21 cellular contexts compared by ENCODE assay signal in the genomic region with DNA sequence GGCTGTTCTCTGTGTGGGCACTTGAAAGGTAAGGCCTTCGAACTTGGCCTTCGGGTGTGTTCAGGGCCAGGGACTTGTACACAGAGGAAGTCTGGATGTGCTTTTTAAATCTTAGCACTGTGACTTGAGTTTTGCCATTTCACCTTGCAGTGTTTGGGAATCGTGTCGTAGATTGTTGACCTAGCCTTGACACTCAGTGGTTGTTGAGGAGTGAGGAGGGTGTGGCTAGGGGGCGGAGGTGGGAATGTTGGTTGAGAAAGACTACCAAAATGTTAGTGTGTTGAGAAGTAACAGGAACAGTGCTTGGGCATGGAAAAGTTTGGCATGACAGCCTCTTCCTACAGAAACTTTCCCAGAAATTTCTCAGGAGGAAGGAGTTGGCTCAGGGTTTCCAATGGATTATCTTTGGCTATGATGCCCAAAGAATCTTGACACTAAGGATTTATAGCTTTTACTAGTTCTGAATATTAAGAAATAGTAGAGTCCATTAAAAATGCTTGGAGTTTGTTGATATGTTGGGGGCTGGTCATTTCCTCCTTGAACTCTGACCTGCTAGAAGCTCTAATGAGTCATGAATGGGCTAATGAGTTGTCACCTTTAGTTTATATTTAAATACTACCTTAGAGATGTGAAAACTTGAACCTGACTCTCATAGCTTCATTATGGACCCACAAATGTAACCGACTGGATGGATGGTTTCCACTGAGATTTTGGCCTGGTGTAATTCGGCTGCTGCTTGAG. TPM values are rescaled to one million over a fixed set of nuclear protein-coding genes. Genes with fewer than 3 reads are reported as not detected.
"Had no signal": no experiment of that assay in that cellular context is flagged by ENCODE, and none has a peak within 500 bp of the region (broad histone marks: within the 10 kb centered on the region; RNA-seq: fewer than 3 reads in every experiment).

No MANE protein-coding gene starts in this region.

- H3K27me3 Mint-ChIP-seq: activated CD4-positive, alpha-beta memory T cell treated with anti-CD3 and anti-CD28 coated beads for 36 hours; activated CD4-positive, alpha-beta T cell treated with anti-CD3 and anti-CD28 coated beads for 36 hours; central memory CD8-positive, alpha-beta T cell; naive thymus-derived CD8-positive, alpha-beta T cell; stimulated activated memory B cell treated with anti-CD40 and anti-IgM and Interleukin-4, amounts not matched to agents 10 μg/mL and 1 μg/mL and 100 μg/mL, for 72 hours had no signal

- H3K4me3 ChIP-seq: coronary artery, sigmoid colon, spleen, thoracic aorta had no signal

- H3K36me3 ChIP-seq: sigmoid colon, spleen, thoracic aorta had no signal

- H3K9me3 ChIP-seq: sigmoid colon, spleen, thoracic aorta had no signal

- H3K27ac Mint-ChIP-seq: activated CD4-positive, alpha-beta memory T cell treated with anti-CD3 and anti-CD28 coated beads for 36 hours; activated CD4-positive, alpha-beta T cell treated with anti-CD3 and anti-CD28 coated beads for 36 hours; activated T-helper 2 cell treated with anti-CD3 and anti-CD28 coated beads, Interferon-gamma antibody, Interleukin-2, Interleukin-4, amounts not matched to agents 10 μg/mL and 5 μg/mL and 100 μg/mL, durations not matched to agents 14 hours and 24 hours and 36 hours; naive thymus-derived CD8-positive, alpha-beta T cell; stimulated activated memory B cell treated with anti-CD40 and anti-IgM and Interleukin-4, amounts not matched to agents 10 μg/mL and 1 μg/mL and 100 μg/mL, for 72 hours; T-helper 2 cell treated with Interferon-gamma antibody and Interleukin-4, amounts not matched to agents 5 μg/mL and 100 μg/mL, for 36 hours had no signal

- H3K4me3 Mint-ChIP-seq: activated CD4-positive, alpha-beta memory T cell treated with anti-CD3 and anti-CD28 coated beads for 36 hours; activated CD4-positive, alpha-beta T cell treated with anti-CD3 and anti-CD28 coated beads for 36 hours; central memory CD8-positive, alpha-beta T cell; naive thymus-derived CD8-positive, alpha-beta T cell; stimulated activated memory B cell treated with anti-CD40 and anti-IgM and Interleukin-4, amounts not matched to agents 10 μg/mL and 1 μg/mL and 100 μg/mL, for 72 hours; T-helper 2 cell treated with Interferon-gamma antibody and Interleukin-4, amounts not matched to agents 5 μg/mL and 100 μg/mL, for 36 hours had no signal

- H3K27me3 ChIP-seq: sigmoid colon, spleen had no signal

- H3K36me3 Mint-ChIP-seq: activated CD4-positive, alpha-beta memory T cell treated with anti-CD3 and anti-CD28 coated beads for 36 hours; naive thymus-derived CD8-positive, alpha-beta T cell; stimulated activated memory B cell treated with anti-CD40 and anti-IgM and Interleukin-4, amounts not matched to agents 10 μg/mL and 1 μg/mL and 100 μg/mL, for 72 hours had no signal

- H3K9me3 Mint-ChIP-seq: activated CD4-positive, alpha-beta memory T cell treated with anti-CD3 and anti-CD28 coated beads for 36 hours; activated T-helper 2 cell treated with anti-CD3 and anti-CD28 coated beads, Interferon-gamma antibody, Interleukin-2, Interleukin-4, amounts not matched to agents 10 μg/mL and 5 μg/mL and 100 μg/mL, durations not matched to agents 14 hours and 24 hours and 36 hours; central memory CD8-positive, alpha-beta T cell; naive thymus-derived CD8-positive, alpha-beta T cell; stimulated activated memory B cell treated with anti-CD40 and anti-IgM and Interleukin-4, amounts not matched to agents 10 μg/mL and 1 μg/mL and 100 μg/mL, for 72 hours; T-helper 2 cell treated with Interferon-gamma antibody and Interleukin-4, amounts not matched to agents 5 μg/mL and 100 μg/mL, for 36 hours had no signal

- DNase-seq: activated CD4-positive, alpha-beta memory T cell treated with anti-CD3 and anti-CD28 coated beads for 36 hours; activated CD4-positive, alpha-beta T cell treated with anti-CD3 and anti-CD28 coated beads for 36 hours; activated naive CD4-positive, alpha-beta T cell treated with Interleukin-2 at 50 U/mL for 16 hours; activated T-cell treated with anti-CD3 and anti-CD28 coated beads, Interleukin-2, amount 50 U/mL, for 1 hour; aorta; erythroblast; hypothalamus; naive thymus-derived CD8-positive, alpha-beta T cell; sigmoid colon; spleen; stimulated activated CD4-positive, alpha-beta T cell treated with anti-CD3 and anti-CD28 coated beads, Interleukin-4, amount 100 ng/mL, for 4 hours had no signal

- H3K27ac ChIP-seq: coronary artery, parathyroid adenoma, sigmoid colon, spleen, thoracic aorta had no signal

- H3K4me1 ChIP-seq: parathyroid adenoma, sigmoid colon, spleen had no signal

- H3K4me1 Mint-ChIP-seq: central memory CD8-positive, alpha-beta T cell; naive thymus-derived CD8-positive, alpha-beta T cell; stimulated activated memory B cell treated with anti-CD40 and anti-IgM and Interleukin-4, amounts not matched to agents 10 μg/mL and 1 μg/mL and 100 μg/mL, for 72 hours had no signal

- ATAC-seq: activated CD4-positive, alpha-beta T cell treated with anti-CD3 and anti-CD28 coated beads for 36 hours; left lobe of liver; naive thymus-derived CD8-positive, alpha-beta T cell; stimulated activated memory B cell treated with anti-CD40 and anti-IgM and Interleukin-4, amounts not matched to agents 10 μg/mL and 1 μg/mL and 100 μg/mL, for 72 hours had no signal

RNA-seq across cellular contexts. Expression of a gene that starts 40.6 kb away (rescaled TPM):
- total RNA-seq: aorta; frontal cortex; left lobe of liver; lung microvascular endothelial cell; naive thymus-derived CD8-positive, alpha-beta T cell; sigmoid colon; spleen; thoracic aorta had no signal
